ENCODE assay signal across 15 cellular contexts in the genomic region with DNA sequence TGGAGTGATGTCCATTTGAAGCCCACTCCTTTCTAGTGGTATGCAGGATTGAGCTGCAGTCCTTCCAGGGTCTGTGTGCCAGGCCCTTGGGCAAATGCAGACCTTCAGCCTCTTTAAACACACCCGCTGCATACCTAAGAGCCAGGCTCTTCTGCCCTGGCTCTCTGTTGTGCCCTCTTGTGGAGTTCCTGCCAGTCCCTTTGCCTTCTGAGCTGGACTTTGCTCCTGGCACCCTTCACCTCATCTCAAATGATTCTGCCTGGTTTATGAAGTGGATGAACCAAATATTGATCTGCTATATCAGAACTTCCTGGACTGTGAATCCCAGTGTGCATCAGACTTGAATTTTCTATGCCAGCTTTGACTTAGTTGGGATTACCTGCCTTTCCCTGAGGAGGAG.
"Had no signal": no experiment of that assay in that cellular context is flagged by ENCODE, and none has a peak within 500 bp of the region (broad histone marks: within the 10 kb centered on the region; RNA-seq: fewer than 3 reads in every experiment).

No MANE protein-coding gene starts in this region.

- DNase-seq: foreskin melanocyte; heart left ventricle; hippocampal formation; lower lobe of right lung; naive B cell; psoas muscle; retina; sigmoid colon; stimulated activated CD4-positive, alpha-beta T cell treated with anti-CD3 and anti-CD28 coated beads, Interleukin-12 subunit alpha, Interleukin-12 subunit beta, amount 100 ng/mL, for 4 hours; stimulated activated naive CD4-positive, alpha-beta T cell; stomach; substantia nigra; trophoblast cell had no signal

- H3K9me3 ChIP-seq: lower lobe of right lung, psoas muscle, sigmoid colon, stomach, thoracic aorta had no signal

- H3K36me3 ChIP-seq: heart left ventricle, lower lobe of right lung, sigmoid colon, stomach, thoracic aorta had no signal

- H3K4me1 ChIP-seq: lower lobe of right lung, psoas muscle, sigmoid colon, stomach had no signal

- H3K27ac ChIP-seq: heart left ventricle, lower lobe of right lung, psoas muscle, sigmoid colon, skin epidermis, stomach, thoracic aorta had no signal

- H3K4me3 ChIP-seq: heart left ventricle, lower lobe of right lung, psoas muscle, sigmoid colon, skin epidermis, stomach, thoracic aorta had no signal

- H3K27me3 ChIP-seq: heart left ventricle, sigmoid colon, stomach had no signal

- ATAC-seq: heart left ventricle, lower lobe of right lung, psoas muscle had no signal
